Comparison of ENCODE assay signal across 1 cellular context in genomic region chr15:90033006-90033405, GRCh38.
TF ChIP-seq lines count a peak whose summit lies in the region.

No MANE protein-coding gene starts in this region.

TF ChIP-seq in GM23338, 12 proteins besides CTCF, POLR2A, EP300 and RAD21 (continued from another document):
- TF ChIP-seq ETS1 (IDR thresholded peaks at IDR 0.05) = no peak
- no peak for TF ChIP-seq REST (IDR thresholded peaks at IDR 0.05; ENCODE audit: unreplicated experiment)
- TF ChIP-seq ZNF462 (CRISPR knock-in tag; IDR thresholded peaks at IDR 0.05) = no peak
- TF ChIP-seq EZH2 (IDR thresholded peaks at IDR 0.05; ENCODE audit: low read depth, unreplicated experiment) = no peak
- TF ChIP-seq EZH2phosphoT487 (IDR thresholded peaks at IDR 0.05; ENCODE audit: unreplicated experiment) = no peak
